ENCODE assay signal across 7 cellular contexts in genomic region chr17:39464639-39465181, GRCh38. TPM values are rescaled to one million over a fixed set of nuclear protein-coding genes. Genes with fewer than 3 reads are reported as not detected.
A peak's percentile ranks its signal among the peaks of the same experiment; 100 is the strongest.
DNase-seq lines count a peak whose midpoint lies in the region; ATAC-seq and TF ChIP-seq lines count a peak whose summit lies in the region.
"Not testable (repeated sequence)": the region's sequence is repeated elsewhere in the genome, so short reads cannot be mapped to it uniquely, and the experiment has no call there.

No MANE protein-coding gene starts in this region.

- not testable (repeated sequence) for H3K9ac ChIP-seq in mucosa of rectum (ENCODE audit: low read depth in 1 of 2, low read length in 2 of 2)

- not testable (repeated sequence) for H3K27me3 ChIP-seq in breast epithelium; mucosa of rectum (ENCODE audit: control insufficient read depth in 2 of 2, insufficient read depth in 2 of 2, low read length in 2 of 2)

- peaks cover 29% of the 10 kb centered on the region for H4K20me1 ChIP-seq in OCI-LY7 (ENCODE audit: insufficient read depth, low read length)

- CTCF ChIA-PET in OCI-LY7 (lab: Charles Lee; ENCODE audit: unreplicated experiment), result not testable (repeated sequence)

- DNase-seq in GM12865 (ENCODE audit: low read depth); OCI-LY7 (ENCODE audit: low spot score); activated T-cell treated with anti-CD3 and anti-CD28 coated beads, Interleukin-2, amount 50 U/mL, for 4 hours; breast epithelium (ENCODE audit: low spot score in 2 of 2); fibroblast of the aortic adventitia (ENCODE audit: low read depth); skeletal muscle cell (ENCODE audit: low read depth): not testable (repeated sequence)

- H3K9me3 ChIP-seq in OCI-LY7 (ENCODE audit: low read length); breast epithelium; mucosa of rectum (ENCODE audit: control insufficient read depth in 2 of 2, low read length in 2 of 2): not testable (repeated sequence)

- not testable (repeated sequence) for H3K9me3 Mint-ChIP-seq in activated T-cell treated with anti-CD3 and anti-CD28 coated beads, Interleukin-2, amount 50 U/mL, for 4 hours

- H3K4me3 ChIP-seq in GM12865 (ENCODE audit: low read depth, low read length), result peak overlapping the region; percentile 88
- peak overlapping the region; percentile 94 for H3K4me3 ChIP-seq in OCI-LY7 (ENCODE audit: low read depth, low read length, poor library complexity, severe bottlenecking)
- H3K4me3 ChIP-seq in breast epithelium, result peak overlapping the region in 2 of 3 donors; percentile 85 to 98
- peak overlapping the region; percentile 95 for H3K4me3 ChIP-seq in fibroblast of the aortic adventitia (ENCODE audit: low read depth, low read length)
- peak overlapping the region; percentile 15 to 100 for H3K4me3 ChIP-seq in mucosa of rectum (ENCODE audit: low read length in 2 of 2)
- H3K4me3 ChIP-seq in skeletal muscle cell (ENCODE audit: low read depth, low read length), result peak overlapping the region; percentile 96

- H3K9me2 ChIP-seq in OCI-LY7 (ENCODE audit: insufficient read depth, low read length), result not testable (repeated sequence)

- peaks cover 38% of the 10 kb centered on the region for H3K4me1 Mint-ChIP-seq in activated T-cell treated with anti-CD3 and anti-CD28 coated beads, Interleukin-2, amount 50 U/mL, for 4 hours (ENCODE audit: low read depth)

- H3K4me3 Mint-ChIP-seq in activated T-cell treated with anti-CD3 and anti-CD28 coated beads, Interleukin-2, amount 50 U/mL, for 4 hours, result peak overlapping the region; percentile 99

- H3K4me1 ChIP-seq in OCI-LY7 (ENCODE audit: insufficient read depth, low read length, poor library complexity, severe bottlenecking) (peaks cover 21% of the 10 kb centered on the region), breast epithelium (peaks cover 0 to 18% of the 10 kb centered on the region in 2 donors)
- H3K4me1 ChIP-seq in mucosa of rectum (ENCODE audit: control insufficient read depth in 2 of 2, insufficient read depth in 2 of 2, low read length in 2 of 2), result not testable (repeated sequence)

- not testable (repeated sequence) for TF ChIP-seq CTCF in GM12865 (IDR thresholded peaks at IDR 0.05; ENCODE audit: insufficient read depth, low read depth, low read length, missing control alignments); OCI-LY7 (conservative IDR thresholded peaks at IDR 0.05; ENCODE audit: low read length); breast epithelium (IDR thresholded peaks at IDR 0.05); fibroblast of the aortic adventitia (IDR thresholded peaks at IDR 0.05; ENCODE audit: insufficient read depth, low read length)

- TF ChIP-seq POLR2A in breast epithelium (IDR thresholded peaks at IDR 0.05), result not testable (repeated sequence)

- peaks cover 15% of the 10 kb centered on the region for H3K36me3 Mint-ChIP-seq in activated T-cell treated with anti-CD3 and anti-CD28 coated beads, Interleukin-2, amount 50 U/mL, for 4 hours (ENCODE audit: insufficient read depth)

- intact Hi-C loops in OCI-LY7 (cut with micrococcal nuclease; ENCODE audit: unreplicated experiment); breast epithelium (cut with DNase I; ENCODE audit: low total_unique reads): not testable (repeated sequence)

- H2AFZ ChIP-seq in OCI-LY7 (ENCODE audit: low read length), result not testable (repeated sequence)

- POLR2A ChIA-PET in OCI-LY7 (lab: Charles Lee), result interaction anchor here (0.6 to 1.0 kb wide), 3 partner anchors 14 to 684 kb away, joined by 3 to 5 read pairs (median 4); partner anchors contain the start of gene MED1

- not testable (repeated sequence) for H3K27ac ChIP-seq in OCI-LY7 (ENCODE audit: low read depth, low read length, poor library complexity, severe bottlenecking); breast epithelium; mucosa of rectum (ENCODE audit: low read depth in 2 of 2, low read length in 2 of 2)

- ATAC-seq in activated T-cell treated with anti-CD3 and anti-CD28 coated beads, Interleukin-2, amount 50 U/mL, for 4 hours, result not testable (repeated sequence)

- BruUV-seq in OCI-LY7 (replicated peaks; lab: Mats Ljungman, UMichigan), result not testable (repeated sequence)

- peak overlapping the region; percentile 80 for H3K4me2 ChIP-seq in OCI-LY7 (ENCODE audit: low read length)

- peaks cover 82% of the 10 kb centered on the region for H3K79me2 ChIP-seq in OCI-LY7 (ENCODE audit: insufficient read depth, low read depth, low read length)

- H3K36me3 ChIP-seq in OCI-LY7 (ENCODE audit: insufficient read depth, low read length), result peaks cover 57% of the 10 kb centered on the region
- not testable (repeated sequence) for H3K36me3 ChIP-seq in breast epithelium; mucosa of rectum (ENCODE audit: control insufficient read depth in 2 of 2, insufficient read depth in 2 of 2, low read length in 2 of 2)

- H3K27me3 Mint-ChIP-seq in activated T-cell treated with anti-CD3 and anti-CD28 coated beads, Interleukin-2, amount 50 U/mL, for 4 hours (ENCODE audit: low read depth), result not testable (repeated sequence)

RNA-seq across cellular contexts. Expression of gene CDK12, which starts 3.4 kb away (rescaled TPM):
- total RNA-seq in OCI-LY7 (2014; rRNA removed; shearing (Covaris generic)), result 55.9 and 72.0 TPM in 2 replicates
- 89.5 and 100 TPM in 2 replicates for total RNA-seq in OCI-LY7 (2022)
- 10 to 100 TPM; 94.8 to 99.7 (median 97.7) TPM for total RNA-seq in activated T-cell treated with anti-CD3 and anti-CD28 coated beads, Interleukin-2, amount 50 U/mL, for 4 hours
- 10 to 100 TPM; 38.6 to 58.2 (median 41.3) TPM for total RNA-seq in breast epithelium
- total RNA-seq in fibroblast of the aortic adventitia (ENCODE audit: low replicate concordance), result 27.6 and 43.9 TPM in 2 replicates

RNA-seq across cellular contexts. Expression of gene MED1, which starts 13.6 kb away (rescaled TPM):
- 32.2 and 33.9 TPM in 2 replicates for total RNA-seq in OCI-LY7 (2014; rRNA removed; shearing (Covaris generic))
- total RNA-seq in OCI-LY7 (2022) (73.2 and 73.4 TPM in 2 replicates), breast epithelium (10 to 100 TPM; 21.4 to 36.3 (median 33.1) TPM), fibroblast of the aortic adventitia (ENCODE audit: low replicate concordance) (21.6 and 31.7 TPM in 2 replicates)
- total RNA-seq in activated T-cell treated with anti-CD3 and anti-CD28 coated beads, Interleukin-2, amount 50 U/mL, for 4 hours, result 10 to 100 TPM; 78.5 to 82.0 (median 79.0) TPM
